ENCODE assay signal across 8 cellular contexts in genomic region chr17:45019177-45019711, GRCh38. TPM values are rescaled to one million over a fixed set of nuclear protein-coding genes. Genes with fewer than 3 reads are reported as not detected.
DNase-seq lines count a peak whose midpoint lies in the region; ATAC-seq, FAIRE-seq and TF ChIP-seq lines count a peak whose summit lies in the region.

No MANE protein-coding gene starts in this region.

- H3K36me3 Mint-ChIP-seq in naive thymus-derived CD8-positive, alpha-beta T cell, result peaks cover 0 to 15% (median 0%) of the 10 kb centered on the region in 3 donors

- H3K27me3 Mint-ChIP-seq in naive thymus-derived CD8-positive, alpha-beta T cell, result peaks cover 20 to 54% (median 37%) of the 10 kb centered on the region in 5 donors

- H3K4me3 Mint-ChIP-seq in naive thymus-derived CD8-positive, alpha-beta T cell, result peak overlapping the region; percentile 81 to 96 (median 85)

- H3K9me3 Mint-ChIP-seq in naive thymus-derived CD8-positive, alpha-beta T cell, result no peaks in the 10 kb centered on the region

- H3K27me3 ChIP-seq in esophagus squamous epithelium (peaks cover 0 to 12% (median 0%) of the 10 kb centered on the region in 4 donors), tibial artery (peaks cover 0 to 3% of the 10 kb centered on the region in 2 donors)

- peak overlapping the region; percentile 33 to 68 (median 56) for H3K4me3 ChIP-seq in esophagus squamous epithelium
- H3K4me3 ChIP-seq in tibial artery, result peak overlapping the region; percentile 53 to 57

- H3K36me3 ChIP-seq in esophagus squamous epithelium (peaks cover 0 to 10% (median 0%) of the 10 kb centered on the region in 3 donors), tibial artery (peaks cover 0 to 7% (median 0%) of the 10 kb centered on the region in 3 donors)

- POLR2A ChIA-PET in naive thymus-derived CD8-positive, alpha-beta T cell (lab: Charles Lee), result interaction anchor here (1.1 to 2.2 kb wide), 2 partner anchors 31 to 244 kb away, joined by 3 to 6 read pairs; no protein-coding TSS in a partner anchor

- peak; percentile 56 to 74 for ATAC-seq in naive thymus-derived CD8-positive, alpha-beta T cell
- no peak for ATAC-seq in HG02763 (IDR thresholded peaks at IDR 0.05; ENCODE audit: unreplicated experiment)

- peak; percentile 22 for DNase-seq in A172 (ENCODE audit: low spot score)
- peak; percentile 63 for DNase-seq in GM12892 (ENCODE audit: insufficient read length)
- DNase-seq in NCI-H345 (lab: John Stamatoyannopoulos, UW), result peak; percentile 57
- peak; percentile 25 for DNase-seq in activated T-cell treated with anti-CD3 and anti-CD28 coated beads for 24 hours (ENCODE audit: low read depth)
- DNase-seq in esophagus squamous epithelium (lab: John Stamatoyannopoulos, UW), result no peak
- peak in 6 of 10 donors; percentile 12 to 42 (median 26) for DNase-seq in naive thymus-derived CD8-positive, alpha-beta T cell
- DNase-seq in tibial artery, result no peak

- no peak for FAIRE-seq in GM12892 (lab: Jason Lieb, UNC)

- TF ChIP-seq POLR2A in GM12892 (IDR thresholded peaks at IDR 0.05; ENCODE audit: low read depth, low read length) (no peak), esophagus squamous epithelium (IDR thresholded peaks at IDR 0.05) (no peak)

- H3K27ac Mint-ChIP-seq in naive thymus-derived CD8-positive, alpha-beta T cell, result peak overlapping the region in 1 of 10 donors; percentile 76

- peaks cover 19 to 30% (median 21%) of the 10 kb centered on the region in 4 donors for H3K4me1 Mint-ChIP-seq in naive thymus-derived CD8-positive, alpha-beta T cell

- intact Hi-C loops in esophagus squamous epithelium (cut with DNase I), result loop anchor here (5.0 kb wide), 1 partner anchor 87 kb away; no protein-coding TSS in a partner anchor
- intact Hi-C loops in tibial artery (cut with DNase I; ENCODE audit: low total_unique reads), result no loop called here

- H3K4me1 ChIP-seq in esophagus squamous epithelium (peaks cover 32 to 65% (median 36%) of the 10 kb centered on the region in 3 donors), tibial artery (peaks cover 0 to 45% (median 24%) of the 10 kb centered on the region in 4 donors)

- H3K9me3 ChIP-seq in esophagus squamous epithelium, result no peaks in the 10 kb centered on the region
- no peaks in the 10 kb centered on the region for H3K9me3 ChIP-seq in tibial artery

- H3K27ac ChIP-seq in esophagus squamous epithelium, result peak overlapping the region in 3 of 4 donors; percentile 48 to 90 (median 68)
- peak overlapping the region; percentile 6 to 50 for H3K27ac ChIP-seq in tibial artery

- 8 to 25% methylated on average over 2 to 6 of the region's 54 CpGs for WGBS in esophagus squamous epithelium, 2 donors

- TF ChIP-seq CTCF in esophagus squamous epithelium (IDR thresholded peaks at IDR 0.05) (peak in 4 of 6 experiments; percentile 12 to 63 (median 56)), tibial artery (IDR thresholded peaks at IDR 0.05) (peak; percentile 21 to 60)

RNA-seq across cellular contexts. Expression of gene DCAKD, which starts 32.2 kb away (rescaled TPM):
- total RNA-seq in A172 (2014; rRNA removed; shearing (Covaris generic)), result 33.0 and 34.8 TPM in 2 replicates
- 18.1 TPM for polyA plus RNA-seq in GM12892 (2012; ENCODE audit: missing spikeins)
- total RNA-seq in esophagus squamous epithelium, result 10 to 100 TPM; 23.8 to 44.1 (median 34.7) TPM
- 10 to 100 TPM; 36.1 to 37.9 TPM for total RNA-seq in naive thymus-derived CD8-positive, alpha-beta T cell
- 10 to 100 TPM; 13.1 to 16.1 (median 16.0) TPM for polyA plus RNA-seq in naive thymus-derived CD8-positive, alpha-beta T cell

RNA-seq across cellular contexts. Expression of gene NMT1, which starts 41.9 kb away (rescaled TPM):
- total RNA-seq in A172 (2014; rRNA removed; shearing (Covaris generic)), result 151 and 733 TPM in 2 replicates
- 74.6 TPM for polyA plus RNA-seq in GM12892 (2012; ENCODE audit: missing spikeins)
- total RNA-seq in esophagus squamous epithelium, result 10 to 100 TPM; 54.6 to 66.2 (median 57.8) TPM
- total RNA-seq in naive thymus-derived CD8-positive, alpha-beta T cell, result 100 to 1,000 TPM; 130 to 139 TPM
- 10 to 100 TPM; 55.2 to 70.8 (median 65.0) TPM for polyA plus RNA-seq in naive thymus-derived CD8-positive, alpha-beta T cell

RNA-seq across cellular contexts. Expression of gene C1QL1, which starts 51.1 kb away (rescaled TPM):
- total RNA-seq in A172 (2014; rRNA removed; shearing (Covaris generic)), result 22.9 and 28.2 TPM in 2 replicates
- polyA plus RNA-seq in GM12892 (2012; ENCODE audit: missing spikeins), result not detected
- total RNA-seq in esophagus squamous epithelium, result 1 to 10 TPM in 1 of 4 donors, under 1 TPM in 2, not detected in 1; 0.35 to 2.3 (median 0.70) TPM
- not detected for total RNA-seq in naive thymus-derived CD8-positive, alpha-beta T cell
- polyA plus RNA-seq in naive thymus-derived CD8-positive, alpha-beta T cell, result not detected

Comparison
In these comparisons a context has a peak if more than half of its experiments do, and no peak if none do; other contexts are left out.
1. DNase-seq: peak in A172 (single experiment), GM12892 (single experiment), NCI-H345 (single experiment), activated T-cell treated with anti-CD3 and anti-CD28 coated beads for 24 hours (single experiment) and naive thymus-derived CD8-positive, alpha-beta T cell (6 of 10); none in esophagus squamous epithelium (single experiment) and tibial artery (0 of 2).